1 cellular context compared by ENCODE assay signal in genomic region chr3:114718071-114718896, GRCh38.
TF ChIP-seq lines count a peak whose summit lies in the region.

No MANE protein-coding gene starts in this region.

TF ChIP-seq in HepG2, 621 proteins besides CTCF, POLR2A, EP300 and RAD21:
- TF ChIP-seq ZNF781 (CRISPR knock-in tag; IDR thresholded peaks at IDR 0.05; ENCODE audit: borderline replicate concordance, not compliant biosample characterization) = no peak
- no peak for TF ChIP-seq ISX (CRISPR knock-in tag; conservative IDR thresholded peaks at IDR 0.05)
- no peak for TF ChIP-seq SP140L (CRISPR knock-in tag; IDR thresholded peaks at IDR 0.05; ENCODE audit: borderline replicate concordance)
- TF ChIP-seq ZNF784 (CRISPR knock-in tag; IDR thresholded peaks at IDR 0.05; ENCODE audit: borderline replicate concordance) = no peak
- no peak for TF ChIP-seq ZSCAN29 (CRISPR knock-in tag; conservative IDR thresholded peaks at IDR 0.05)
- no peak for TF ChIP-seq ZNF678 (CRISPR knock-in tag; IDR thresholded peaks at IDR 0.05)
- no peak for TF ChIP-seq CEBPB (IDR thresholded peaks at IDR 0.05; ENCODE audit: borderline replicate concordance, low read depth, low read length)
